In genomic region chr15:48352474-48353072, GRCh38 we compare ENCODE assay signal across 8 cellular contexts.
DNase-seq lines count a peak whose midpoint lies in the region; ATAC-seq and TF ChIP-seq lines count a peak whose summit lies in the region.

No MANE protein-coding gene starts in this region.

- H3K9me3 Mint-ChIP-seq in T-helper 2 cell treated with Interferon-gamma antibody and Interleukin-4, amounts not matched to agents 5 μg/mL and 100 μg/mL, for 36 hours, result no peaks in the 10 kb centered on the region

- H3K36me3 Mint-ChIP-seq in T-helper 2 cell treated with Interferon-gamma antibody and Interleukin-4, amounts not matched to agents 5 μg/mL and 100 μg/mL, for 36 hours (ENCODE audit: low read depth), result peaks cover 2% of the 10 kb centered on the region

- peaks cover 6% of the 10 kb centered on the region for H3K27me3 Mint-ChIP-seq in T-helper 2 cell treated with Interferon-gamma antibody and Interleukin-4, amounts not matched to agents 5 μg/mL and 100 μg/mL, for 36 hours (ENCODE audit: low read depth)

- TF ChIP-seq CTCF in GM12865 (IDR thresholded peaks at IDR 0.05; ENCODE audit: insufficient read depth, low read depth, low read length, missing control alignments) (peak; percentile 79), brain microvascular endothelial cell (IDR thresholded peaks at IDR 0.05; ENCODE audit: low read depth, low read length, missing control alignments) (peak; percentile 89)

- peak; percentile 79 for DNase-seq in GM12865 (ENCODE audit: low read depth)
- DNase-seq in NCI-H187 (lab: John Stamatoyannopoulos, UW), result peak; percentile 16 to 37
- peak; percentile 25 for DNase-seq in T-helper 2 cell treated with Interferon-gamma antibody and Interleukin-4, amounts not matched to agents 5 μg/mL and 100 μg/mL, for 36 hours (ENCODE audit: low spot score)
- peak; percentile 66 for DNase-seq in brain microvascular endothelial cell
- DNase-seq in iris pigment epithelial cell (ENCODE audit: low read depth), result peak; percentile 71
- peak; percentile 18 to 22 for DNase-seq in stimulated activated CD4-positive, alpha-beta T cell treated with anti-CD3 and anti-CD28 coated beads, Interleukin-2, amount 100 ng/mL, for 48 hours
- no peak for DNase-seq in middle frontal gyrus (ENCODE audit: extremely low spot score, low spot score)

- peaks cover 3% of the 10 kb centered on the region for H3K4me1 Mint-ChIP-seq in T-helper 2 cell treated with Interferon-gamma antibody and Interleukin-4, amounts not matched to agents 5 μg/mL and 100 μg/mL, for 36 hours (ENCODE audit: low read depth)

- no peak overlapping the region for H3K27ac Mint-ChIP-seq in T-helper 2 cell treated with Interferon-gamma antibody and Interleukin-4, amounts not matched to agents 5 μg/mL and 100 μg/mL, for 36 hours

- ATAC-seq in HG02642 (IDR thresholded peaks at IDR 0.05; ENCODE audit: poor library complexity, unreplicated experiment), result peak; percentile 92

- H3K27ac ChIP-seq in brain microvascular endothelial cell, result no peak overlapping the region

- H3K4me3 ChIP-seq in GM12865 (ENCODE audit: low read depth, low read length) (no peak overlapping the region), brain microvascular endothelial cell (ENCODE audit: low read depth, low read length) (no peak overlapping the region)

- H3K36me3 ChIP-seq in brain microvascular endothelial cell (replicated peaks), result no peaks in the 10 kb centered on the region

- no peaks in the 10 kb centered on the region for H3K27me3 ChIP-seq in brain microvascular endothelial cell (replicated peaks)

- no peak overlapping the region for H3K4me3 Mint-ChIP-seq in T-helper 2 cell treated with Interferon-gamma antibody and Interleukin-4, amounts not matched to agents 5 μg/mL and 100 μg/mL, for 36 hours

- in situ Hi-C loops in brain microvascular endothelial cell (cut with HindIII; ENCODE audit: low pct_ligation_motif_present, low sequenced_read_pairs), result no loop called here
